12 cellular contexts compared by ENCODE assay signal in genomic region chr13:114263590-114263989, GRCh38. TPM values are rescaled to one million over a fixed set of nuclear protein-coding genes. Genes with fewer than 3 reads are reported as not detected.
A peak's percentile ranks its signal among the peaks of the same experiment; 100 is the strongest.
DNase-seq lines count a peak whose midpoint lies in the region; ATAC-seq and TF ChIP-seq lines count a peak whose summit lies in the region.
"Had no signal": no experiment of that assay in that cellular context is flagged by ENCODE, and none has a peak within 500 bp of the region (broad histone marks: within the 10 kb centered on the region; RNA-seq: fewer than 3 reads in every experiment).

No MANE protein-coding gene starts in this region.

- peak overlapping the region; percentile 47 for H3K27ac Mint-ChIP-seq in activated T-helper 2 cell treated with anti-CD3 and anti-CD28 coated beads, Interferon-gamma antibody, Interleukin-2, Interleukin-4, amounts not matched to agents 10 μg/mL and 5 μg/mL and 100 μg/mL, durations not matched to agents 14 hours and 24 hours and 36 hours
- peak overlapping the region; percentile 87 for H3K27ac Mint-ChIP-seq in osteocyte (ENCODE audit: unreplicated experiment)

- H3K9me3 Mint-ChIP-seq in activated T-helper 2 cell treated with anti-CD3 and anti-CD28 coated beads, Interferon-gamma antibody, Interleukin-2, Interleukin-4, amounts not matched to agents 10 μg/mL and 5 μg/mL and 100 μg/mL, durations not matched to agents 14 hours and 24 hours and 36 hours = no peaks in the 10 kb centered on the region
- no peaks in the 10 kb centered on the region for H3K9me3 Mint-ChIP-seq in osteocyte (ENCODE audit: unreplicated experiment)

- no peaks in the 10 kb centered on the region for H3K27me3 Mint-ChIP-seq in activated T-helper 2 cell treated with anti-CD3 and anti-CD28 coated beads, Interferon-gamma antibody, Interleukin-2, Interleukin-4, amounts not matched to agents 10 μg/mL and 5 μg/mL and 100 μg/mL, durations not matched to agents 14 hours and 24 hours and 36 hours (ENCODE audit: low read depth)
- no peaks in the 10 kb centered on the region for H3K27me3 Mint-ChIP-seq in osteocyte (ENCODE audit: unreplicated experiment)

- H3K4me1 Mint-ChIP-seq in activated T-helper 2 cell treated with anti-CD3 and anti-CD28 coated beads, Interferon-gamma antibody, Interleukin-2, Interleukin-4, amounts not matched to agents 10 μg/mL and 5 μg/mL and 100 μg/mL, durations not matched to agents 14 hours and 24 hours and 36 hours (ENCODE audit: low read depth) = peaks cover 33% of the 10 kb centered on the region
- H3K4me1 Mint-ChIP-seq in osteocyte (ENCODE audit: unreplicated experiment) = peaks cover 28% of the 10 kb centered on the region

- H3K4me1 ChIP-seq in foreskin keratinocyte = no peaks in the 10 kb centered on the region

- peaks cover 83% of the 10 kb centered on the region for H3K36me3 Mint-ChIP-seq in activated T-helper 2 cell treated with anti-CD3 and anti-CD28 coated beads, Interferon-gamma antibody, Interleukin-2, Interleukin-4, amounts not matched to agents 10 μg/mL and 5 μg/mL and 100 μg/mL, durations not matched to agents 14 hours and 24 hours and 36 hours (ENCODE audit: low read depth)
- H3K36me3 Mint-ChIP-seq in osteocyte (ENCODE audit: unreplicated experiment) = peaks cover 65% of the 10 kb centered on the region

- DNase-seq in NCI-H2171 treated with DMSO at 0.1 percent for 48 hours (lab: John Stamatoyannopoulos, UW) (peak; percentile 9), NCI-H2171 (lab: John Stamatoyannopoulos, UW) (no peak), osteocyte (ENCODE audit: extremely low spot score, unreplicated experiment) (no peak), foreskin keratinocyte (no peak)
- no peak for DNase-seq in activated T-helper 2 cell treated with anti-CD3 and anti-CD28 coated beads, Interferon-gamma antibody, Interleukin-2, Interleukin-4, amounts not matched to agents 10 μg/mL and 5 μg/mL and 100 μg/mL, durations not matched to agents 14 hours and 24 hours and 36 hours (ENCODE audit: low spot score)
- DNase-seq: activated effector memory CD4-positive, alpha-beta T cell treated with anti-CD3 and anti-CD28 coated beads, Interleukin-2, amount 50 U/mL, for 16 hours; effector CD4-positive, alpha-beta T cell; pancreas had no signal

- H3K27ac ChIP-seq in foreskin keratinocyte = no peak overlapping the region
- H3K27ac ChIP-seq: pancreas, RWPE1 had no signal

- no peaks in the 10 kb centered on the region for H3K27me3 ChIP-seq in foreskin keratinocyte
- H3K27me3 ChIP-seq: pancreas had no signal

- peak; percentile 60 for ATAC-seq in HG02798 (IDR thresholded peaks at IDR 0.05; ENCODE audit: poor library complexity, unreplicated experiment)
- no peak for ATAC-seq in HG03135 (IDR thresholded peaks at IDR 0.05; ENCODE audit: unreplicated experiment)
- no peak for ATAC-seq in HG03469 (IDR thresholded peaks at IDR 0.05; ENCODE audit: unreplicated experiment)
- no peak for ATAC-seq in foreskin keratinocyte
- ATAC-seq: pancreas had no signal

- no peak overlapping the region for H3K4me3 Mint-ChIP-seq in activated T-helper 2 cell treated with anti-CD3 and anti-CD28 coated beads, Interferon-gamma antibody, Interleukin-2, Interleukin-4, amounts not matched to agents 10 μg/mL and 5 μg/mL and 100 μg/mL, durations not matched to agents 14 hours and 24 hours and 36 hours (ENCODE audit: low read depth)
- H3K4me3 Mint-ChIP-seq in osteocyte (ENCODE audit: unreplicated experiment) = no peak overlapping the region

- intact Hi-C loops in activated T-helper 2 cell treated with anti-CD3 and anti-CD28 coated beads, Interferon-gamma antibody, Interleukin-2, Interleukin-4, amounts not matched to agents 10 μg/mL and 5 μg/mL and 100 μg/mL, durations not matched to agents 14 hours and 24 hours and 36 hours (cut with micrococcal nuclease) = no loop called here

- TF ChIP-seq CTCF in osteocyte (IDR thresholded peaks at IDR 0.05) (no peak), foreskin keratinocyte (conservative IDR thresholded peaks at IDR 0.05) (no peak)

RNA-seq across cellular contexts. Expression of gene UPF3A, which starts 17.8 kb away (rescaled TPM):
- total RNA-seq in activated T-helper 2 cell treated with anti-CD3 and anti-CD28 coated beads, Interferon-gamma antibody, Interleukin-2, Interleukin-4, amounts not matched to agents 10 μg/mL and 5 μg/mL and 100 μg/mL, durations not matched to agents 14 hours and 24 hours and 36 hours = 45.9 and 49.9 TPM in 2 replicates
- 55.3 and 63.1 TPM in 2 replicates for total RNA-seq in osteocyte
- 33.3 and 36.0 TPM in 2 replicates for total RNA-seq in foreskin keratinocyte
- 32.3 and 35.6 TPM in 2 replicates for polyA plus RNA-seq in foreskin keratinocyte

RNA-seq across cellular contexts. Expression of gene CDC16, which starts 28.9 kb away (rescaled TPM):
- 80.4 and 86.1 TPM in 2 replicates for total RNA-seq in activated T-helper 2 cell treated with anti-CD3 and anti-CD28 coated beads, Interferon-gamma antibody, Interleukin-2, Interleukin-4, amounts not matched to agents 10 μg/mL and 5 μg/mL and 100 μg/mL, durations not matched to agents 14 hours and 24 hours and 36 hours
- 72.6 and 73.7 TPM in 2 replicates for total RNA-seq in osteocyte
- 59.3 and 62.4 TPM in 2 replicates for total RNA-seq in foreskin keratinocyte
- 46.7 and 51.5 TPM in 2 replicates for polyA plus RNA-seq in foreskin keratinocyte

RNA-seq across cellular contexts. Expression of gene CHAMP1, which starts 50.7 kb away (rescaled TPM):
- total RNA-seq in activated T-helper 2 cell treated with anti-CD3 and anti-CD28 coated beads, Interferon-gamma antibody, Interleukin-2, Interleukin-4, amounts not matched to agents 10 μg/mL and 5 μg/mL and 100 μg/mL, durations not matched to agents 14 hours and 24 hours and 36 hours = 41.7 and 45.6 TPM in 2 replicates
- total RNA-seq in osteocyte (22.4 and 23.2 TPM in 2 replicates), foreskin keratinocyte (19.3 and 21.8 TPM in 2 replicates)
- polyA plus RNA-seq in foreskin keratinocyte = 10.7 and 13.6 TPM in 2 replicates
